8 cellular contexts compared by ENCODE assay signal in genomic region chr4:82201805-82202636, GRCh38.
DNase-seq lines count a peak whose midpoint lies in the region; ATAC-seq lines count a peak whose summit lies in the region.

No MANE protein-coding gene starts in this region.

- peak; percentile 66 for ATAC-seq in HG03432 (IDR thresholded peaks at IDR 0.05; ENCODE audit: unreplicated experiment)
- ATAC-seq in GM21423 (IDR thresholded peaks at IDR 0.05; ENCODE audit: unreplicated experiment), result no peak

- in situ Hi-C loops in G401 (cut with HindIII; ENCODE audit: low sequenced_read_pairs), result no loop called here

- DNase-seq in G401 (ENCODE audit: low spot score) (peak; percentile 27), NCI-H82 (lab: John Stamatoyannopoulos, UW) (peak; percentile 91), activated T-cell treated with anti-CD3 and anti-CD28 coated beads for 4 hours (peak; percentile 8), glomerular visceral epithelial cell (ENCODE audit: extremely low spot score) (peak; percentile 48), smooth muscle cell of the brain vasculature (ENCODE audit: low read depth, low spot score) (peak; percentile 2), HuH-7.5 (ENCODE audit: low spot score) (no peak)
